8 cellular contexts compared by ENCODE assay signal in genomic region chr21:36323032-36323431, GRCh38. TPM values are rescaled to one million over a fixed set of nuclear protein-coding genes. Genes with fewer than 3 reads are reported as not detected.
DNase-seq lines count a peak whose midpoint lies in the region; ATAC-seq and TF ChIP-seq lines count a peak whose summit lies in the region.

No MANE protein-coding gene starts in this region.

- peaks cover 29% of the 10 kb centered on the region for H3K36me3 Mint-ChIP-seq in activated CD8-positive, alpha-beta memory T cell treated with anti-CD3 and anti-CD28 coated beads, Interleukin-2, amount 10 ng/mL, durations not matched to agents 7 days and 5 days
- peaks cover 54% of the 10 kb centered on the region for H3K36me3 Mint-ChIP-seq in Caco-2 (ENCODE audit: insufficient read depth, unreplicated experiment)

- H3K36me3 ChIP-seq in stomach = peaks cover 4 to 21% (median 16%) of the 10 kb centered on the region in 4 donors
- H3K36me3 ChIP-seq in A673 (ENCODE audit: insufficient read depth, low read length, poor library complexity, severe bottlenecking) = peaks cover 11% of the 10 kb centered on the region
- H3K36me3 ChIP-seq in Caco-2 (ENCODE audit: control insufficient read depth, insufficient read depth, low read length) = no peaks in the 10 kb centered on the region; the same call in 1 of the 2 replicates

- ATAC-seq in activated CD8-positive, alpha-beta memory T cell treated with anti-CD3 and anti-CD28 coated beads, Interleukin-2, amount 10 ng/mL, durations not matched to agents 7 days and 5 days = no peak
- ATAC-seq in GM21390 (IDR thresholded peaks at IDR 0.05; ENCODE audit: unreplicated experiment) = no peak

- WGBS in stomach, 5 donors = 34 to 46% (median 42%) methylated on average over 3 of the region's 3 CpGs

- peak overlapping the region; percentile 33 for H3K27ac Mint-ChIP-seq in activated CD8-positive, alpha-beta memory T cell treated with anti-CD3 and anti-CD28 coated beads, Interleukin-2, amount 10 ng/mL, durations not matched to agents 7 days and 5 days
- H3K27ac Mint-ChIP-seq in Caco-2 (ENCODE audit: unreplicated experiment) = no peak overlapping the region

- intact Hi-C loops in stomach (cut with DNase I; ENCODE audit: low total_unique reads) = no loop called here
- intact Hi-C loops in A673 (cut with micrococcal nuclease; ENCODE audit: unreplicated experiment) = loop anchor here (5.0 kb wide), 1 partner anchor 166 kb away; the partner anchor contains the start of gene DOP1B
- intact Hi-C loops in Caco-2 (cut with micrococcal nuclease; ENCODE audit: unreplicated experiment) = loop anchor here (5.0 kb wide), 2 partner anchors 56 to 86 kb away; no protein-coding TSS in a partner anchor

- H3K27me3 ChIP-seq in stomach (no peaks in the 10 kb centered on the region), A673 (replicated peaks; ENCODE audit: insufficient read depth, low read depth, low read length, poor library complexity) (no peaks in the 10 kb centered on the region), Caco-2 (replicated peaks; ENCODE audit: control insufficient read depth, insufficient read depth, low read length) (no peaks in the 10 kb centered on the region)

- no peak for TF ChIP-seq CTCF in fibroblast of mammary gland (conservative IDR thresholded peaks at IDR 0.05; ENCODE audit: control insufficient read depth, insufficient read depth, low read depth, low read length)
- TF ChIP-seq CTCF in stomach (IDR thresholded peaks at IDR 0.05) = no peak
- no peak for TF ChIP-seq CTCF in A673 (conservative IDR thresholded peaks at IDR 0.05; ENCODE audit: low read depth, low read length)
- TF ChIP-seq CTCF in Caco-2 (IDR thresholded peaks at IDR 0.05; ENCODE audit: insufficient read depth in 1 of 2, low read depth in 1 of 2, low read length in 1 of 2, severe bottlenecking in 1 of 2, unreplicated experiment in 1 of 2) = no peak

- CTCF ChIA-PET in activated CD8-positive, alpha-beta memory T cell treated with anti-CD3 and anti-CD28 coated beads, Interleukin-2, amount 10 ng/mL, durations not matched to agents 7 days and 5 days (lab: Charles Lee) = interaction anchor here (0.6 to 6.0 kb wide), 3 partner anchors 23 to 149 kb away, joined by 4 to 40 read pairs (median 8); no protein-coding TSS in a partner anchor
- CTCF ChIA-PET in A673 (lab: Charles Lee) = no interaction called here
- CTCF ChIA-PET in Caco-2 (lab: Charles Lee) = interaction anchor here (0.6 kb wide), 1 partner anchor 483 kb away, joined by 3 read pairs; no protein-coding TSS in a partner anchor

- H3K27me3 Mint-ChIP-seq in activated CD8-positive, alpha-beta memory T cell treated with anti-CD3 and anti-CD28 coated beads, Interleukin-2, amount 10 ng/mL, durations not matched to agents 7 days and 5 days = no peaks in the 10 kb centered on the region
- H3K27me3 Mint-ChIP-seq in Caco-2 (ENCODE audit: insufficient read depth, unreplicated experiment) = no peaks in the 10 kb centered on the region

- peak overlapping the region; percentile 24 for H3K4me3 Mint-ChIP-seq in activated CD8-positive, alpha-beta memory T cell treated with anti-CD3 and anti-CD28 coated beads, Interleukin-2, amount 10 ng/mL, durations not matched to agents 7 days and 5 days
- H3K4me3 Mint-ChIP-seq in Caco-2 (ENCODE audit: unreplicated experiment) = no peak overlapping the region

- POLR2A ChIA-PET in A673 (lab: Charles Lee; ENCODE audit: low non-redundant PET) (interaction anchor here (0.7 kb wide), 1 partner anchor 23 kb away, joined by 6 read pairs; no protein-coding TSS in a partner anchor), Caco-2 (lab: Charles Lee) (no interaction called here)

- H3K4me1 ChIP-seq in stomach = peaks cover 38 to 64% (median 53%) of the 10 kb centered on the region in 4 donors
- H3K4me1 ChIP-seq in A673 (ENCODE audit: insufficient read depth, low read length, poor library complexity, severe bottlenecking) = peaks cover 12% of the 10 kb centered on the region
- peaks cover 8% of the 10 kb centered on the region for H3K4me1 ChIP-seq in Caco-2

- H3K27ac ChIP-seq in stomach (peak overlapping the region in 4 of 5 donors; percentile 88 to 98 (median 98)), A673 (ENCODE audit: low read depth, low read length, poor library complexity, severe bottlenecking) (no peak overlapping the region)

- TF ChIP-seq POLR2A in stomach (IDR thresholded peaks at IDR 0.05) = no peak

- H3K9me3 ChIP-seq in stomach (no peaks in the 10 kb centered on the region), A673 (ENCODE audit: low read depth, low read length, poor library complexity, severe bottlenecking) (no peaks in the 10 kb centered on the region), Caco-2 (no peaks in the 10 kb centered on the region)

- peaks cover 37% of the 10 kb centered on the region for H3K4me1 Mint-ChIP-seq in activated CD8-positive, alpha-beta memory T cell treated with anti-CD3 and anti-CD28 coated beads, Interleukin-2, amount 10 ng/mL, durations not matched to agents 7 days and 5 days
- H3K4me1 Mint-ChIP-seq in Caco-2 (ENCODE audit: low read depth, unreplicated experiment) = peaks cover 16% of the 10 kb centered on the region

- H3K9me3 Mint-ChIP-seq in activated CD8-positive, alpha-beta memory T cell treated with anti-CD3 and anti-CD28 coated beads, Interleukin-2, amount 10 ng/mL, durations not matched to agents 7 days and 5 days (ENCODE audit: low read depth) = no peaks in the 10 kb centered on the region
- no peaks in the 10 kb centered on the region for H3K9me3 Mint-ChIP-seq in Caco-2 (ENCODE audit: unreplicated experiment)

- H3K4me3 ChIP-seq in fibroblast of mammary gland (ENCODE audit: control insufficient read depth, low read depth, low read length) = no peak overlapping the region
- H3K4me3 ChIP-seq in stomach = no peak overlapping the region
- no peak overlapping the region for H3K4me3 ChIP-seq in A673 (ENCODE audit: low read depth, low read length, poor library complexity, severe bottlenecking)
- H3K4me3 ChIP-seq in Caco-2 (ENCODE audit: low read depth, low read length) = no peak overlapping the region

- no peak for TF ChIP-seq EP300 in stomach (IDR thresholded peaks at IDR 0.05)

- no peak for DNase-seq in activated CD8-positive, alpha-beta memory T cell treated with anti-CD3 and anti-CD28 coated beads, Interleukin-2, amount 10 ng/mL, durations not matched to agents 7 days and 5 days
- no peak for DNase-seq in activated CD8-positive, alpha-beta memory T cell treated with anti-CD3 and anti-CD28 coated beads, Interleukin-2, amount 50 U/mL, for 48 hours
- DNase-seq in SKM-1 treated with dmso at 0.1 percent for 144 hours (lab: John Stamatoyannopoulos, UW; ENCODE audit: unreplicated experiment) (peak; percentile 72), fibroblast of mammary gland (ENCODE audit: low read depth) (peak; percentile 62), stomach (no peak), A673 (ENCODE audit: low spot score) (no peak), Caco-2 (no peak)

- no TSS peak for BruUV-seq in A673 (replicated peaks; lab: Mats Ljungman, UMichigan)
- no TSS peak for BruUV-seq in Caco-2 (replicated peaks; lab: Mats Ljungman, UMichigan)

RNA-seq across cellular contexts. Expression of gene MORC3, which starts 3.0 kb away (rescaled TPM):
- total RNA-seq in activated CD8-positive, alpha-beta memory T cell treated with anti-CD3 and anti-CD28 coated beads, Interleukin-2, amount 10 ng/mL, durations not matched to agents 7 days and 5 days = 10 to 100 TPM; 25.6 to 30.5 TPM
- total RNA-seq in stomach (10 to 100 TPM; 11.9 to 95.1 (median 57.8) TPM), A673 (2021) (27.6 and 30.0 TPM in 2 replicates), Caco-2 (2022) (21.6 and 23.3 TPM in 2 replicates)
- 10 to 100 TPM in 2 of 3 donors, 1 to 10 TPM in 1; 8.0 to 14.2 (median 11.0) TPM for polyA plus RNA-seq in stomach

Comparison
In these comparisons a context has a peak if more than half of its experiments do, and no peak if none do; other contexts are left out.
1. DNase-seq: peak in SKM-1 treated with dmso at 0.1 percent for 144 hours (single experiment) and fibroblast of mammary gland (single experiment); none in activated CD8-positive, alpha-beta memory T cell treated with anti-CD3 and anti-CD28 coated beads, Interleukin-2, amount 10 ng/mL, durations not matched to agents 7 days and 5 days (single experiment), activated CD8-positive, alpha-beta memory T cell treated with anti-CD3 and anti-CD28 coated beads, Interleukin-2, amount 50 U/mL, for 48 hours (single experiment), stomach (single experiment), A673 (single experiment) and Caco-2 (0 of 2).